ENCODE assay signal across 9 cellular contexts in the genomic region with DNA sequence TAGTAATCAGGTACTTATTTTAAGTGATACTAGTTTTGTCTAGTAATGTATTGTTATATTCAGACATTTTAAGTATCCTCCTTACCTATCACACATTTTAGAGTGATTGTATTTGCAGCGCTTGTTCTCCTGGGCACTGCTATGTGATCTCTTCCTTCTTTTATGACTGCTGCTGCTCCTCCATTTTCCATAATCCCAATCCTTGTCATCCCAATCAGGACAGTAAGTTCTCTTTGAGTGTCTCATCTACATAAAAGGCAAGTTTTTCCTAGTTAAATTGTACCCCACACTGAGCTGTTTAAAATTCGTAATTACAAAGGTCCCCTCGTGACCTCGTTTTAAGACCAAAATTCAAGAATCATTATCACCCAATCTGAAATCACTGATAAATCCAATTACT. TPM values are rescaled to one million over a fixed set of nuclear protein-coding genes. Genes with fewer than 3 reads are reported as not detected.
DNase-seq lines count a peak whose midpoint lies in the region; ATAC-seq, FAIRE-seq and TF ChIP-seq lines count a peak whose summit lies in the region.
"Had no signal": no experiment of that assay in that cellular context is flagged by ENCODE, and none has a peak within 500 bp of the region (broad histone marks: within the 10 kb centered on the region; RNA-seq: fewer than 3 reads in every experiment).

No MANE protein-coding gene starts in this region.

- intact Hi-C loops in right lobe of liver (cut with DNase I), result no loop called here

- H3K27me3 ChIP-seq in astrocyte (ENCODE audit: insufficient read depth, low read length) (no peaks in the 10 kb centered on the region), right lobe of liver (no peaks in the 10 kb centered on the region), thymus (ENCODE audit: control insufficient read depth, insufficient read depth) (no peaks in the 10 kb centered on the region)

- no peak for TF ChIP-seq POLR2A in right lobe of liver (IDR thresholded peaks at IDR 0.05)

- H3K4me3 Mint-ChIP-seq in activated T-cell treated with anti-CD3 and anti-CD28 coated beads, Interleukin-2, amount 50 U/mL, for 24 hours, result peak overlapping the region; percentile 92
- H3K4me3 Mint-ChIP-seq in astrocyte (ENCODE audit: unreplicated experiment), result peak overlapping the region; percentile 98

- no peak overlapping the region for H3K27ac ChIP-seq in astrocyte (ENCODE audit: low read depth, low read length)
- peak overlapping the region; percentile 100 for H3K27ac ChIP-seq in right lobe of liver
- no peak overlapping the region for H3K27ac ChIP-seq in thymus (ENCODE audit: low read depth)

- peak overlapping the region; percentile 100 for H3K9ac ChIP-seq in astrocyte (ENCODE audit: low read length)

- peak overlapping the region; percentile 98 for H3K27ac Mint-ChIP-seq in activated T-cell treated with anti-CD3 and anti-CD28 coated beads, Interleukin-2, amount 50 U/mL, for 24 hours
- peak overlapping the region; percentile 22 for H3K27ac Mint-ChIP-seq in astrocyte (ENCODE audit: unreplicated experiment)

- peaks cover 82% of the 10 kb centered on the region for H3K36me3 Mint-ChIP-seq in activated T-cell treated with anti-CD3 and anti-CD28 coated beads, Interleukin-2, amount 50 U/mL, for 24 hours (ENCODE audit: low read depth)
- H3K36me3 Mint-ChIP-seq in astrocyte (ENCODE audit: low read depth, unreplicated experiment), result peaks cover 28% of the 10 kb centered on the region

- peaks cover 48% of the 10 kb centered on the region for H3K36me3 ChIP-seq in astrocyte (ENCODE audit: insufficient read depth, low read length)
- peaks cover 15 to 36% (median 27%) of the 10 kb centered on the region in 4 donors for H3K36me3 ChIP-seq in right lobe of liver
- peaks cover 16% of the 10 kb centered on the region for H3K36me3 ChIP-seq in thymus (ENCODE audit: control insufficient read depth, insufficient read depth)

- no peak for FAIRE-seq in astrocyte (lab: Jason Lieb, UNC)
- FAIRE-seq: colon had no signal

- H3K4me1 ChIP-seq in astrocyte (ENCODE audit: insufficient read depth, low read length), result peaks cover 30% of the 10 kb centered on the region
- peaks cover 0 to 43% (median 7%) of the 10 kb centered on the region in 4 donors for H3K4me1 ChIP-seq in right lobe of liver
- H3K4me1 ChIP-seq in thymus (ENCODE audit: control insufficient read depth, insufficient read depth, low read length), result no peaks in the 10 kb centered on the region

- ATAC-seq in right lobe of liver (no peak), GM19467 (IDR thresholded peaks at IDR 0.05; ENCODE audit: unreplicated experiment) (no peak), GM21528 (IDR thresholded peaks at IDR 0.05; ENCODE audit: low FRiP score, unreplicated experiment) (no peak)

- H3K79me2 ChIP-seq in astrocyte (ENCODE audit: insufficient read depth, low read length), result peaks cover 82% of the 10 kb centered on the region

- H3K4me1 Mint-ChIP-seq in activated T-cell treated with anti-CD3 and anti-CD28 coated beads, Interleukin-2, amount 50 U/mL, for 24 hours (ENCODE audit: low read depth), result peaks cover 59% of the 10 kb centered on the region
- peaks cover 16% of the 10 kb centered on the region for H3K4me1 Mint-ChIP-seq in astrocyte (ENCODE audit: low read depth, unreplicated experiment)

- H3K9me3 ChIP-seq in astrocyte (ENCODE audit: insufficient read depth, low read depth, low read length), result no peaks in the 10 kb centered on the region
- H3K9me3 ChIP-seq in right lobe of liver, result no peaks in the 10 kb centered on the region
- H3K9me3 ChIP-seq in thymus (ENCODE audit: control insufficient read depth), result no peaks in the 10 kb centered on the region

- H3K4me2 ChIP-seq in astrocyte (ENCODE audit: low read length), result peak overlapping the region; percentile 87

- H2AFZ ChIP-seq in astrocyte (ENCODE audit: low read depth, low read length), result no peak overlapping the region

- no peak for TF ChIP-seq CTCF in astrocyte (IDR thresholded peaks at IDR 0.05; ENCODE audit: insufficient read depth, low read depth, low read length)
- no peak for TF ChIP-seq CTCF in right lobe of liver (IDR thresholded peaks at IDR 0.05)

- no peaks in the 10 kb centered on the region for H3K27me3 Mint-ChIP-seq in activated T-cell treated with anti-CD3 and anti-CD28 coated beads, Interleukin-2, amount 50 U/mL, for 24 hours
- no peaks in the 10 kb centered on the region for H3K27me3 Mint-ChIP-seq in astrocyte (ENCODE audit: low read depth, unreplicated experiment)

- under 1% methylated on average over 4 of the region's 4 CpGs for WGBS in right lobe of liver (ENCODE audit: insufficient coverage, low coverage, low lambda C conversion rate, missing lambda C conversion rate)
- WGBS in thymus, result 28% methylated on average over 4 of the region's 4 CpGs

- H3K4me3 ChIP-seq in astrocyte (ENCODE audit: insufficient read depth, low read depth, low read length), result peak overlapping the region; percentile 100
- peak overlapping the region; percentile 48 to 79 (median 67) for H3K4me3 ChIP-seq in right lobe of liver
- peak overlapping the region; percentile 81 for H3K4me3 ChIP-seq in thymus (ENCODE audit: low read length)

- no peak for DNase-seq in activated T-cell treated with anti-CD3 and anti-CD28 coated beads, Interleukin-2, amount 50 U/mL, for 24 hours
- DNase-seq in activated T-cell treated with anti-CD3 and anti-CD28 coated beads, Interleukin-2, amount 50 U/mL, for 1 hour, result no peak
- no peak for DNase-seq in astrocyte (ENCODE audit: low read depth)
- no peak for DNase-seq in right lobe of liver
- DNase-seq in NCI-H345 treated with DMSO at 0.1 percent for 48 hours (lab: John Stamatoyannopoulos, UW; ENCODE audit: unreplicated experiment), result no peak

- H3K9me3 Mint-ChIP-seq in activated T-cell treated with anti-CD3 and anti-CD28 coated beads, Interleukin-2, amount 50 U/mL, for 24 hours, result no peaks in the 10 kb centered on the region
- H3K9me3 Mint-ChIP-seq in astrocyte (ENCODE audit: unreplicated experiment), result no peaks in the 10 kb centered on the region

- peaks cover 75% of the 10 kb centered on the region for H4K20me1 ChIP-seq in astrocyte (ENCODE audit: insufficient read depth, low read length)

RNA-seq across cellular contexts. Expression of a gene that starts 2.8 kb away (rescaled TPM):
- total RNA-seq in astrocyte, result 46.2 and 48.9 TPM in 2 replicates
- 10 to 100 TPM; 29.9 to 81.5 (median 36.7) TPM for total RNA-seq in right lobe of liver
- 1,486 TPM for polyA plus RNA-seq in thymus

RNA-seq across cellular contexts. Expression of a gene that starts 27.3 kb away (rescaled TPM):
- total RNA-seq in astrocyte, result 34.6 and 34.8 TPM in 2 replicates
- 10 to 100 TPM; 10.4 to 21.3 (median 16.2) TPM for total RNA-seq in right lobe of liver
- 32.6 TPM for polyA plus RNA-seq in thymus

RNA-seq across cellular contexts. Expression of a gene that starts 27.6 kb away (rescaled TPM):
- total RNA-seq in astrocyte (17.4 and 17.8 TPM in 2 replicates), right lobe of liver (10 to 100 TPM in 4 of 6 experiments, 1 to 10 TPM in 2; 9.5 to 23.7 (median 11.3) TPM)
- polyA plus RNA-seq in thymus, result 26.2 TPM

RNA-seq across cellular contexts. Expression of a gene that starts 49.9 kb away (rescaled TPM):
- total RNA-seq in astrocyte (311 and 322 TPM in 2 replicates), right lobe of liver (100 to 1,000 TPM; 176 to 239 (median 210) TPM)
- polyA plus RNA-seq in thymus, result 119 TPM

Comparison
In these comparisons a context has a peak if more than half of its experiments do, and no peak if none do; other contexts are left out.
1. H3K27ac ChIP-seq: peak in right lobe of liver (3 of 3); none in astrocyte (single experiment) and thymus (single experiment).
2. Peak in every context shown above with its lines, with median percentiles within 50 percentile points of each other: H3K4me3 ChIP-seq.